ENCODE assay signal across 8 cellular contexts in genomic region chr2:230712443-230713330, GRCh38. TPM values are rescaled to one million over a fixed set of nuclear protein-coding genes. Genes with fewer than 3 reads are reported as not detected.
DNase-seq lines count a peak whose midpoint lies in the region; ATAC-seq and TF ChIP-seq lines count a peak whose summit lies in the region.

Gene CAB39 (plus strand): TSS chr2:230712842. CDS start chr2:230760002, 47,160 bp downstream.

- H3K27ac ChIP-seq in angular gyrus (ENCODE audit: low read depth, low read length), result peak within 1 kb of the TSS; percentile 57
- peak within 1 kb of the TSS; percentile 90 for H3K27ac ChIP-seq in right cardiac atrium (ENCODE audit: low read length)
- H3K27ac ChIP-seq in vagina, result peak within 1 kb of the TSS; percentile 95

- H3K4me3 Mint-ChIP-seq in T-helper 17 cell, result peak within 1 kb of the TSS; percentile 97

- peaks cover 8% of the 10 kb centered on the region for H3K36me3 Mint-ChIP-seq in T-helper 17 cell (ENCODE audit: low read depth)

- H3K4me1 Mint-ChIP-seq in T-helper 17 cell, result peaks cover 41% of the 10 kb centered on the region

- peak within 1 kb of the TSS; percentile 100 for H3K4me3 ChIP-seq in right cardiac atrium (ENCODE audit: low read length)
- H3K4me3 ChIP-seq in vagina, result peak within 1 kb of the TSS; percentile 83 to 95

- intact Hi-C loops in right cardiac atrium (cut with DNase I), result loop anchor here (5.0 to 10.0 kb wide), 2 partner anchors 82 to 85 kb away; no protein-coding TSS in a partner anchor
- intact Hi-C loops in vagina (cut with DNase I), result loop anchor here (2.0 kb wide), 1 partner anchor 86 kb away; no protein-coding TSS in a partner anchor

- peak; percentile 68 for DNase-seq in NCI-H146 treated with DMSO at 0.1 percent for 48 hours (lab: John Stamatoyannopoulos, UW; ENCODE audit: unreplicated experiment)
- peak; percentile 84 to 93 (median 88) for DNase-seq in T-helper 17 cell
- DNase-seq in right cardiac atrium, result peak; percentile 90 to 96 (median 95)
- peak; percentile 90 for DNase-seq in putamen (ENCODE audit: low spot score)
- DNase-seq in vagina (ENCODE audit: extremely low spot score in 2 of 2), result no peak

- TF ChIP-seq POLR2A in GM15510 (IDR thresholded peaks at IDR 0.05; ENCODE audit: borderline replicate concordance, extremely low read depth, insufficient read length) (peak; percentile 79), vagina (IDR thresholded peaks at IDR 0.05) (peak in 1 of 2 donors; percentile 79)

- H3K27me3 ChIP-seq in right cardiac atrium (ENCODE audit: control insufficient read depth, insufficient read depth) (no peaks in the 10 kb centered on the region), vagina (no peaks in the 10 kb centered on the region)

- ATAC-seq in HG02884 (IDR thresholded peaks at IDR 0.05; ENCODE audit: unreplicated experiment), result peak; percentile 76
- peak; percentile 86 for ATAC-seq in T-helper 17 cell
- ATAC-seq in right cardiac atrium, result peak; percentile 96

- H3K4me1 ChIP-seq in right cardiac atrium (ENCODE audit: control insufficient read depth, insufficient read depth, low read length), result peaks cover 10% of the 10 kb centered on the region
- peaks cover 43% of the 10 kb centered on the region for H3K4me1 ChIP-seq in vagina

- H3K9me3 ChIP-seq in T-helper 17 cell (ENCODE audit: control insufficient read depth, low read length, poor library complexity, severe bottlenecking) (no peaks in the 10 kb centered on the region), right cardiac atrium (ENCODE audit: control insufficient read depth, low read length) (no peaks in the 10 kb centered on the region), vagina (no peaks in the 10 kb centered on the region)

- peak; percentile 57 to 74 (median 71) for TF ChIP-seq CTCF in vagina (IDR thresholded peaks at IDR 0.05)

- H3K36me3 ChIP-seq in vagina, result no peaks in the 10 kb centered on the region

- peak within 1 kb of the TSS; percentile 96 for H3K27ac Mint-ChIP-seq in T-helper 17 cell

- under 1% methylated on average over 110 of the region's 110 CpGs for WGBS in right cardiac atrium

- no peaks in the 10 kb centered on the region for H3K27me3 Mint-ChIP-seq in T-helper 17 cell

RNA-seq across cellular contexts. Expression of gene CAB39, which starts in this region (rescaled TPM):
- total RNA-seq in T-helper 17 cell (10 to 100 TPM; 82.3 to 89.8 TPM), right cardiac atrium (10 to 100 TPM; 83.6 to 100.0 (median 89.6) TPM), vagina (59.4 TPM)
- polyA plus RNA-seq in right cardiac atrium, result 47.2 TPM

Comparison
In these comparisons a context has a peak if more than half of its experiments do, and no peak if none do; other contexts are left out.
1. DNase-seq: peak in NCI-H146 treated with DMSO at 0.1 percent for 48 hours (single experiment), T-helper 17 cell (3 of 3), right cardiac atrium (3 of 3) and putamen (single experiment); none in vagina (0 of 2).
2. Peak in every context shown above with its lines, with median percentiles within 50 percentile points of each other: ATAC-seq and H3K27ac ChIP-seq.